15 cellular contexts compared by ENCODE assay signal in the genomic region with DNA sequence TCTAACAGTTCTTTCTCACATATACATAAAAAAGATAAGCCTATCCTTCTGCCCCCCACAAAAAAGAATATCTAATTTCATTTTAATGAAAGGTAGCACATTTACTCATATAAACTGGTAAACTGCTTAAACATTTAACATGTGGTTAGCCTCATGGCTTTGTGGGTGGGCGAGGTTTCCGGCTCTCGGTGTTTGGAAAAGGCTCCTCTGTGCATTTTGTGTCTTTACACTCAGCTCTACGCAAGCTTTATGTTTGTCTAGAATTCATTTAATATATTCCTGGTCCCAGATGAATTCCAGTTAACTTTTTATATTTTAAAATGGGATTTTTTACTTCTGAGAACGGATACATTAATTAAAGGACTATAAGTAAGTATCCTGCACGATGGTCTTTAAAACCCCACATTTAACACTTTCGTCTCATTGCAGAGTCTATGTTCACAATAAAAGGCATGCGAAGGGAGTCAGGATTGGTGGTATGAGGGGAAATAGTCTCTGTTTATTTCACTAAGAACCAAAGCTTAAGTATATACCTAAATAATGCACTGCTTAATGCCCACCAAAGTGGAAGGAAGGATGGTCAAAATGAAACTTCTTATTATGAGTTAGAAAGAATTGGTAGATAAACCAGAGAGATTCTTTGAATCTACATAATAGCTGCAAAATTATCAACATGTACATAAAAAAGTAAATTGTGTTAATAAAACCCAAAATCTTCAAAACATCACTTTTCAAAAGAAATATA.
DNase-seq lines count a peak whose midpoint lies in the region.
"Had no signal": no experiment of that assay in that cellular context is flagged by ENCODE, and none has a peak within 500 bp of the region (broad histone marks: within the 10 kb centered on the region; RNA-seq: fewer than 3 reads in every experiment).

No MANE protein-coding gene starts in this region.

- no peaks in the 10 kb centered on the region for H3K36me3 Mint-ChIP-seq in activated CD4-positive, alpha-beta T cell treated with anti-CD3 and anti-CD28 coated beads, Interleukin-2, amount 10 ng/mL, durations not matched to agents 7 days and 5 days (ENCODE audit: low read depth)
- no peaks in the 10 kb centered on the region for H3K36me3 Mint-ChIP-seq in activated naive CD4-positive, alpha-beta T cell treated with anti-CD3 and anti-CD28 coated beads, Interleukin-2, amount 10 ng/mL, durations not matched to agents 7 days and 5 days

- peak; percentile 50 for DNase-seq in activated CD4-positive, alpha-beta T cell treated with anti-CD3 and anti-CD28 coated beads, Interleukin-2, amount 10 ng/mL, durations not matched to agents 7 days and 5 days
- DNase-seq in activated naive CD4-positive, alpha-beta T cell treated with anti-CD3 and anti-CD28 coated beads, Interleukin-2, amount 10 ng/mL, durations not matched to agents 7 days and 5 days = peak; percentile 47
- peak; percentile 4 for DNase-seq in stimulated activated CD8-positive, alpha-beta memory T cell treated with anti-CD3 and anti-CD28 coated beads, Interleukin-15, amount 100 ng/mL, for 1 hour (ENCODE audit: low read depth)
- DNase-seq in retina = no peak
- DNase-seq in DMS 273 treated with DMSO at 0.1 percent for 48 hours (lab: John Stamatoyannopoulos, UW) = no peak
- no peak for DNase-seq in DMS114 treated with DMSO at 0.1 percent for 48 hours (lab: John Stamatoyannopoulos, UW; ENCODE audit: unreplicated experiment)
- no peak for DNase-seq in caudate nucleus (lab: John Stamatoyannopoulos, UW)
- DNase-seq: effector CD8-positive, alpha-beta T cell; foreskin keratinocyte; NCI-H1092 treated with DMSO at 0.1 percent for 48 hours; NCI-H226; testis had no signal

- H3K4me3 Mint-ChIP-seq in activated CD4-positive, alpha-beta T cell treated with anti-CD3 and anti-CD28 coated beads, Interleukin-2, amount 10 ng/mL, durations not matched to agents 7 days and 5 days = peak overlapping the region; percentile 45
- peak overlapping the region; percentile 36 for H3K4me3 Mint-ChIP-seq in activated naive CD4-positive, alpha-beta T cell treated with anti-CD3 and anti-CD28 coated beads, Interleukin-2, amount 10 ng/mL, durations not matched to agents 7 days and 5 days

- H3K27me3 Mint-ChIP-seq in activated CD4-positive, alpha-beta T cell treated with anti-CD3 and anti-CD28 coated beads, Interleukin-2, amount 10 ng/mL, durations not matched to agents 7 days and 5 days = peaks cover 3% of the 10 kb centered on the region
- no peaks in the 10 kb centered on the region for H3K27me3 Mint-ChIP-seq in activated naive CD4-positive, alpha-beta T cell treated with anti-CD3 and anti-CD28 coated beads, Interleukin-2, amount 10 ng/mL, durations not matched to agents 7 days and 5 days

- H3K27ac ChIP-seq in KOPT-K1 (ENCODE audit: low read depth, low read length, poor library complexity, severe bottlenecking) (peak overlapping the region; percentile 38), caudate nucleus (ENCODE audit: low read depth, low read length) (no peak overlapping the region)
- H3K27ac ChIP-seq: BLaER1 treated with 17β-estradiol and CSF1 and Interleukin-3, amounts not matched to agents 10 nM and 100 nM; foreskin keratinocyte; parathyroid adenoma; testis had no signal

- peaks cover 16% of the 10 kb centered on the region for H3K9me3 ChIP-seq in KOPT-K1 (ENCODE audit: insufficient read depth, low read length, poor library complexity, severe bottlenecking)
- H3K9me3 ChIP-seq: testis had no signal

- peaks cover 10% of the 10 kb centered on the region for H3K9me3 Mint-ChIP-seq in activated CD4-positive, alpha-beta T cell treated with anti-CD3 and anti-CD28 coated beads, Interleukin-2, amount 10 ng/mL, durations not matched to agents 7 days and 5 days
- peaks cover 4% of the 10 kb centered on the region for H3K9me3 Mint-ChIP-seq in activated naive CD4-positive, alpha-beta T cell treated with anti-CD3 and anti-CD28 coated beads, Interleukin-2, amount 10 ng/mL, durations not matched to agents 7 days and 5 days

- peak overlapping the region; percentile 77 for H3K27ac Mint-ChIP-seq in activated CD4-positive, alpha-beta T cell treated with anti-CD3 and anti-CD28 coated beads, Interleukin-2, amount 10 ng/mL, durations not matched to agents 7 days and 5 days
- no peak overlapping the region for H3K27ac Mint-ChIP-seq in activated naive CD4-positive, alpha-beta T cell treated with anti-CD3 and anti-CD28 coated beads, Interleukin-2, amount 10 ng/mL, durations not matched to agents 7 days and 5 days

- POLR2A ChIA-PET in activated CD4-positive, alpha-beta T cell treated with anti-CD3 and anti-CD28 coated beads, Interleukin-2, amount 10 ng/mL, durations not matched to agents 7 days and 5 days (lab: Charles Lee) = no interaction called here

- H3K36me3 ChIP-seq in KOPT-K1 (ENCODE audit: insufficient read depth, low read length) = no peaks in the 10 kb centered on the region
- H3K36me3 ChIP-seq: BLaER1 treated with 17β-estradiol and CSF1 and Interleukin-3, amounts not matched to agents 10 nM and 100 nM had no signal

- CTCF ChIA-PET in activated CD4-positive, alpha-beta T cell treated with anti-CD3 and anti-CD28 coated beads, Interleukin-2, amount 10 ng/mL, durations not matched to agents 7 days and 5 days (lab: Charles Lee) = no interaction called here
- CTCF ChIA-PET in activated naive CD4-positive, alpha-beta T cell treated with anti-CD3 and anti-CD28 coated beads, Interleukin-2, amount 10 ng/mL, durations not matched to agents 7 days and 5 days (lab: Charles Lee) = no interaction called here

- peaks cover 12% of the 10 kb centered on the region for H3K4me1 Mint-ChIP-seq in activated CD4-positive, alpha-beta T cell treated with anti-CD3 and anti-CD28 coated beads, Interleukin-2, amount 10 ng/mL, durations not matched to agents 7 days and 5 days
- peaks cover 13% of the 10 kb centered on the region for H3K4me1 Mint-ChIP-seq in activated naive CD4-positive, alpha-beta T cell treated with anti-CD3 and anti-CD28 coated beads, Interleukin-2, amount 10 ng/mL, durations not matched to agents 7 days and 5 days

Comparison
In these comparisons a context has a peak if more than half of its experiments do, and no peak if none do; other contexts are left out.
1. DNase-seq: peak in activated CD4-positive, alpha-beta T cell treated with anti-CD3 and anti-CD28 coated beads, Interleukin-2, amount 10 ng/mL, durations not matched to agents 7 days and 5 days (single experiment), activated naive CD4-positive, alpha-beta T cell treated with anti-CD3 and anti-CD28 coated beads, Interleukin-2, amount 10 ng/mL, durations not matched to agents 7 days and 5 days (single experiment) and stimulated activated CD8-positive, alpha-beta memory T cell treated with anti-CD3 and anti-CD28 coated beads, Interleukin-15, amount 100 ng/mL, for 1 hour (single experiment); none in retina (single experiment), DMS 273 treated with DMSO at 0.1 percent for 48 hours (single experiment), DMS114 treated with DMSO at 0.1 percent for 48 hours (single experiment) and caudate nucleus (0 of 61).